ENCODE assay signal across 2 cellular contexts in the genomic region with DNA sequence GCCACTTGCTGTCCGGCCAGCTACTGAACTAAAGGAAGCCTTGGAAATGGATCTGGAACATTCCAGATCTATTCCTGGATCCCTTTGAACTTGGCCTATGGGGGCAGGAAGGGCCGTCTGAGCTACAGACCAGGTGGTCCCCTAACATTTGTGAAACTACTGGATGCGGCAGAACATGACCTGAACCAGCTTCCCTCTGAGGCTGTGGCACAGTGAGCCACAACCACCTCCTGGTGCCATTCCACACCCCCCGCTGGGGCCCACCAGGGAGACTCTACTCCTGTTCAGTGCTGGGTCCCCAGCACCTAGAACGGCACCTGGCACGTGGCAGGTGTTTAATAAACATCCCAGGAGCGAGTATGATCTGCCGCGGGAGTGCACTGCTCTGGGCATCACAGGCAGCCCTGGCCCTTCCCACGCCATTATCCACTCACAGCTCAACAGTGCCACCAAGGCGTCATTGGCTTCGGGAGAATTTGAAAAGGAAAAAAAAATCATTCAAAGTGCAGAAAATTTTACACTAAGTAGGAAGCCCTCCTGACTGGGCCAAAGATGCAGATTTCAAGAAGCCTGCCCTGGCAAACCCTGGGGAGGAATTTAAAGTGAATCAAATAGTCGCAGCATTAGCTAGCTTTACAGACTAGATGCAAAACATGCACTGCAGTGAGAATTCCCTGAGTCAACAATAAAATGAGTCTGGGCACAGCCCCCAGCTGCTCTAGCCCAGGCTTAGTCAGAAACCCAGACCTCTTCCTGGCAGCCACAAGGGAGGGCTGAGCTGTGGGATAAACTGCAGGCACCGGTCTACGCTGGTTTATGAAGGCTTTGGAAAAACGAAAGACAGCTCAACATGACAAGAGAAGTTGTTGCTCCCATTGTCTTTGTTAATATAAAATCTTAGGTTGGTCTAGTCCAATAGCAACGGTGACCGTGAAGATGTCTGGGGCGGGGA.
TF ChIP-seq lines count a peak whose summit lies in the region.

No MANE protein-coding gene starts in this region.

TF ChIP-seq in GM12891, 5 proteins besides CTCF, POLR2A, EP300 and RAD21 (continued from another document):
- no peak for TF ChIP-seq PAX5 (IDR thresholded peaks at IDR 0.05; ENCODE audit: insufficient read depth, low read length, severe bottlenecking)
TF ChIP-seq in GM12891: peak in this region for 0.

TF ChIP-seq in SK-N-SH, 30 proteins besides CTCF, POLR2A, EP300 and RAD21 (continued from another document):
- TF ChIP-seq, protein P1, sequence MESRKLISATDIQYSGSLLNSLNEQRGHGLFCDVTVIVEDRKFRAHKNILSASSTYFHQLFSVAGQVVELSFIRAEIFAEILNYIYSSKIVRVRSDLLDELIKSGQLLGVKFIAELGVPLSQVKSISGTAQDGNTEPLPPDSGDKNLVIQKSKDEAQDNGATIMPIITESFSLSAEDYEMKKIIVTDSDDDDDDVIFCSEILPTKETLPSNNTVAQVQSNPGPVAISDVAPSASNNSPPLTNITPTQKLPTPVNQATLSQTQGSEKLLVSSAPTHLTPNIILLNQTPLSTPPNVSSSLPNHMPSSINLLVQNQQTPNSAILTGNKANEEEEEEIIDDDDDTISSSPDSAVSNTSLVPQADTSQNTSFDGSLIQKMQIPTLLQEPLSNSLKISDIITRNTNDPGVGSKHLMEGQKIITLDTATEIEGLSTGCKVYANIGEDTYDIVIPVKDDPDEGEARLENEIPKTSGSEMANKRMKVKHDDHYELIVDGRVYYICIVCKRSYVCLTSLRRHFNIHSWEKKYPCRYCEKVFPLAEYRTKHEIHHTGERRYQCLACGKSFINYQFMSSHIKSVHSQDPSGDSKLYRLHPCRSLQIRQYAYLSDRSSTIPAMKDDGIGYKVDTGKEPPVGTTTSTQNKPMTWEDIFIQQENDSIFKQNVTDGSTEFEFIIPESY (IDR thresholded peaks at IDR 0.05; ENCODE audit: borderline replicate concordance, low read depth) = no peak
